ENCODE assay signal across 1 cellular context in the genomic region with DNA sequence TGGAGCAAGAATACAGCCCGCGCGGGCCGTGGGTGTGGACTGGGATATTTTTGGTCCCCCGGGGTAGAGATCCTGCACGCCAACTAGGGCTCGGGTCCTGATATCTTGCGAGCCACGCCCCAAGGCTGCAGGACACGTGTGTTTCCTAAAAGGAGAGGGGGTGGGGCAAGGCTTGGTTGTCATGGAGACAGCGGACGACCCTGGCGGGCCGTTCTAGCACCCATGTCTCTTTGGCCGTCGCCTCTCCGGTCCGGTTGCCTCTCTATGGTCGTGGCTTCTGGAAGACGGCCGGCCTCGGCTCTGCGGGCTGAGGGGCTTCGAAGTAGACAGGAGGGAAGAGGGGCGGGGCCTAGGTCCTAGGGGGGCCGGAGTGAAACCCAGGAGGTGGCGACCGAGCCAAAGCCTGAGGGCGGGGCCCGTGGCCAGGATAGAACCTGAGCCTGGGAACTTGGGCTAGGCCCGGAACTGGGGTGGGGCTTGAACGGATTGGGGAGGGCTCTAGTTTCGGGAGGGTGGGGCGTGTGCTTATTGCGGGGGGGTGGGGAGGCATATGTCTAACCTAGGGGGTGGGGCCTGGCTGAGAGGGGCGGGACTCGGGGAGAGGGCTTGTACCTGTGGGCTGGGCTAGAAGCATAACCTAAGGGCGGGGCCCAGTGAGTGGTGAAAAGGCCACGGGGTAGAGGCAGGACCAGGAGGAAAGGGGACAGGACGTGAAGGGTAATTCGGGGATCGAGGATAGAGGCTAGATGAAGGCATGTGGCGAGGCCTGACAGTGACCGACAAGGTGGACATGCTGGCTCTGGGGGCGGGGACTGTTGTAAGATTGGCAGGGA.
TF ChIP-seq lines count a peak whose summit lies in the region.

No MANE protein-coding gene starts in this region.

TF ChIP-seq in HepG2, 621 proteins besides CTCF, POLR2A, EP300 and RAD21 (continued from another document and continues in another):
- TF ChIP-seq THAP9 (CRISPR knock-in tag; IDR thresholded peaks at IDR 0.05; ENCODE audit: borderline replicate concordance) (peak; percentile 74; the same call in 1 of the 2 replicates), DPF2 (CRISPR knock-in tag; IDR thresholded peaks at IDR 0.05; ENCODE audit: borderline replicate concordance, low read depth) (no peak), ZMYM4 (CRISPR knock-in tag; IDR thresholded peaks at IDR 0.05) (0 out of 2 replicates have a peak, but pooled peaks have one; percentile 12), ZNF737 (CRISPR knock-in tag; IDR thresholded peaks at IDR 0.05; ENCODE audit: borderline replicate concordance) (no peak), ZNF709 (CRISPR knock-in tag; IDR thresholded peaks at IDR 0.05) (no peak), AKNA (CRISPR knock-in tag; IDR thresholded peaks at IDR 0.05; ENCODE audit: borderline replicate concordance) (no peak), RARA (CRISPR knock-in tag; IDR thresholded peaks at IDR 0.05) (no peak), ZNF598 (CRISPR knock-in tag; IDR thresholded peaks at IDR 0.05; ENCODE audit: borderline replicate concordance) (no peak), MIER3 (CRISPR knock-in tag; IDR thresholded peaks at IDR 0.05; ENCODE audit: borderline replicate concordance) (no peak), ZC3H4 (CRISPR knock-in tag; IDR thresholded peaks at IDR 0.05; ENCODE audit: borderline replicate concordance) (no peak), KLF15 (CRISPR knock-in tag; IDR thresholded peaks at IDR 0.05; ENCODE audit: borderline replicate concordance) (no peak), MEF2D (CRISPR knock-in tag; IDR thresholded peaks at IDR 0.05) (no peak), ZKSCAN1 (IDR thresholded peaks at IDR 0.05; ENCODE audit: low read length) (no peak), MAFF (IDR thresholded peaks at IDR 0.05; ENCODE audit: low read depth, low read length) (no peak), ZNF343 (CRISPR knock-in tag; IDR thresholded peaks at IDR 0.05) (no peak), HDAC6 (IDR thresholded peaks at IDR 0.05; ENCODE audit: low read depth, low read length) (no peak), YEATS4 (CRISPR knock-in tag; IDR thresholded peaks at IDR 0.05; ENCODE audit: borderline replicate concordance) (peak; percentile 48), MBNL3 (CRISPR knock-in tag; conservative IDR thresholded peaks at IDR 0.05) (no peak), ZNF556 (CRISPR knock-in tag; IDR thresholded peaks at IDR 0.05; ENCODE audit: borderline replicate concordance) (no peak), KDM2A (CRISPR knock-in tag; IDR thresholded peaks at IDR 0.05; ENCODE audit: borderline replicate concordance, low read depth) (no peak; the same call in 1 of the 2 replicates), RXRB (CRISPR knock-in tag; IDR thresholded peaks at IDR 0.05; ENCODE audit: borderline replicate concordance) (no peak), HNF4A (CRISPR knock-in tag; IDR thresholded peaks at IDR 0.05) (no peak), ATF3 (CRISPR knock-in tag; IDR thresholded peaks at IDR 0.05) (no peak), ZNF780A (CRISPR knock-in tag; IDR thresholded peaks at IDR 0.05) (no peak), ZNF704 (CRISPR knock-in tag; IDR thresholded peaks at IDR 0.05; ENCODE audit: borderline replicate concordance) (no peak), TEAD3 (CRISPR knock-in tag; optimal IDR thresholded peaks at IDR 0.05; ENCODE audit: borderline replicate concordance) (peak; percentile 9), ZNF34 (CRISPR knock-in tag; IDR thresholded peaks at IDR 0.05; ENCODE audit: borderline replicate concordance) (no peak), TCF7 (IDR thresholded peaks at IDR 0.05; ENCODE audit: low read depth) (no peak), TMF1 (CRISPR knock-in tag; IDR thresholded peaks at IDR 0.05; ENCODE audit: low read depth) (no peak), MAFG (CRISPR knock-in tag; IDR thresholded peaks at IDR 0.05) (no peak), TOE1 (CRISPR knock-in tag; IDR thresholded peaks at IDR 0.05) (no peak), GABPA (IDR thresholded peaks at IDR 0.05; ENCODE audit: low read depth, low read length) (no peak), GABPA (CRISPR knock-in tag; IDR thresholded peaks at IDR 0.05; ENCODE audit: low read depth) (0 out of 2 replicates have a peak, but pooled peaks have one; percentile 17), GZF1 (CRISPR knock-in tag; IDR thresholded peaks at IDR 0.05) (no peak), TBX2 (CRISPR knock-in tag; IDR thresholded peaks at IDR 0.05; ENCODE audit: borderline replicate concordance) (peak; percentile 1; the same call in 1 of the 2 replicates), MED8 (CRISPR knock-in tag; IDR thresholded peaks at IDR 0.05; ENCODE audit: insufficient replicate concordance) (no peak), AKAP8 (CRISPR knock-in tag; IDR thresholded peaks at IDR 0.05) (no peak), MEIS1 (CRISPR knock-in tag; IDR thresholded peaks at IDR 0.05; ENCODE audit: borderline replicate concordance) (peak; percentile 51), MAF1 (CRISPR knock-in tag; IDR thresholded peaks at IDR 0.05; ENCODE audit: borderline replicate concordance) (no peak), ZNF3 (CRISPR knock-in tag; IDR thresholded peaks at IDR 0.05) (no peak), GPN1 (CRISPR knock-in tag; IDR thresholded peaks at IDR 0.05; ENCODE audit: borderline replicate concordance) (no peak), ZKSCAN5 (CRISPR knock-in tag; IDR thresholded peaks at IDR 0.05) (no peak), MAFK (conservative IDR thresholded peaks at IDR 0.05 in 1 of 2, IDR thresholded peaks at IDR 0.05 in 1 of 2; ENCODE audit: low read length in 2 of 2) (no peak)
- TF ChIP-seq, protein P1, sequence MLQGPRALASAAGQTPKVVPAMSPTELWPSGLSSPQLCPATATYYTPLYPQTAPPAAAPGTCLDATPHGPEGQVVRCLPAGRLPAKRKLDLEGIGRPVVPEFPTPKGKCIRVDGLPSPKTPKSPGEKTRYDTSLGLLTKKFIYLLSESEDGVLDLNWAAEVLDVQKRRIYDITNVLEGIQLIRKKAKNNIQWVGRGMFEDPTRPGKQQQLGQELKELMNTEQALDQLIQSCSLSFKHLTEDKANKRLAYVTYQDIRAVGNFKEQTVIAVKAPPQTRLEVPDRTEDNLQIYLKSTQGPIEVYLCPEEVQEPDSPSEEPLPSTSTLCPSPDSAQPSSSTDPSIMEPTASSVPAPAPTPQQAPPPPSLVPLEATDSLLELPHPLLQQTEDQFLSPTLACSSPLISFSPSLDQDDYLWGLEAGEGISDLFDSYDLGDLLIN (CRISPR knock-in tag; IDR thresholded peaks at IDR 0.05; ENCODE audit: borderline replicate concordance), result no peak
- TF ChIP-seq, protein P2, sequence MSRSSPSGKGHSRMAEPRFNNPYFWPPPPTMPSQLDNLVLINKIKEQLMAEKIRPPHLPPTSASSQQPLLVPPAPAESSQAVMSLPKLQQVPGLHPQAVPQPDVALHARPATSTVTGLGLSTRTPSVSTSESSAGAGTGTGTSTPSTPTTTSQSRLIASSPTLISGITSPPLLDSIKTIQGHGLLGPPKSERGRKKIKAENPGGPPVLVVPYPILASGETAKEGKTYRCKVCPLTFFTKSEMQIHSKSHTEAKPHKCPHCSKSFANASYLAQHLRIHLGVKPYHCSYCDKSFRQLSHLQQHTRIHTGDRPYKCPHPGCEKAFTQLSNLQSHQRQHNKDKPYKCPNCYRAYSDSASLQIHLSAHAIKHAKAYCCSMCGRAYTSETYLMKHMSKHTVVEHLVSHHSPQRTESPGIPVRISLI (CRISPR knock-in tag; IDR thresholded peaks at IDR 0.05; ENCODE audit: borderline replicate concordance), result no peak
- TF ChIP-seq, protein P3, sequence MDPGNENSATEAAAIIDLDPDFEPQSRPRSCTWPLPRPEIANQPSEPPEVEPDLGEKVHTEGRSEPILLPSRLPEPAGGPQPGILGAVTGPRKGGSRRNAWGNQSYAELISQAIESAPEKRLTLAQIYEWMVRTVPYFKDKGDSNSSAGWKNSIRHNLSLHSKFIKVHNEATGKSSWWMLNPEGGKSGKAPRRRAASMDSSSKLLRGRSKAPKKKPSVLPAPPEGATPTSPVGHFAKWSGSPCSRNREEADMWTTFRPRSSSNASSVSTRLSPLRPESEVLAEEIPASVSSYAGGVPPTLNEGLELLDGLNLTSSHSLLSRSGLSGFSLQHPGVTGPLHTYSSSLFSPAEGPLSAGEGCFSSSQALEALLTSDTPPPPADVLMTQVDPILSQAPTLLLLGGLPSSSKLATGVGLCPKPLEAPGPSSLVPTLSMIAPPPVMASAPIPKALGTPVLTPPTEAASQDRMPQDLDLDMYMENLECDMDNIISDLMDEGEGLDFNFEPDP (CRISPR knock-in tag; conservative IDR thresholded peaks at IDR 0.05), result no peak
